ENCODE assay signal across 22 cellular contexts in genomic region chr4:140254656-140255299, GRCh38.
A peak's percentile ranks its signal among the peaks of the same experiment; 100 is the strongest.
DNase-seq lines count a peak whose midpoint lies in the region; ATAC-seq and TF ChIP-seq lines count a peak whose summit lies in the region.
"Had no signal": no experiment of that assay in that cellular context is flagged by ENCODE, and none has a peak within 500 bp of the region (broad histone marks: within the 10 kb centered on the region; RNA-seq: fewer than 3 reads in every experiment).

No MANE protein-coding gene starts in this region.

- no peak overlapping the region for H3K4me3 ChIP-seq in vagina
- no peak overlapping the region for H3K4me3 ChIP-seq in ascending aorta
- H3K4me3 ChIP-seq: spleen had no signal

- H3K27ac ChIP-seq in cingulate gyrus (ENCODE audit: low read depth, low read length) (peak overlapping the region; percentile 83), vagina (peak overlapping the region; percentile 96), ascending aorta (no peak overlapping the region)
- H3K27ac ChIP-seq: foreskin keratinocyte, HL-60, KMS-11, RWPE1, spleen had no signal

- TF ChIP-seq CTCF in natural killer cell (IDR thresholded peaks at IDR 0.05) (no peak), nephron progenitor cell (IDR thresholded peaks at IDR 0.05) (no peak), vagina (IDR thresholded peaks at IDR 0.05) (no peak), ascending aorta (IDR thresholded peaks at IDR 0.05) (no peak)

- DNase-seq in natural killer cell (no peak), nephron progenitor cell (no peak), vagina (ENCODE audit: extremely low spot score in 2 of 2) (no peak), posterior cingulate gyrus (no peak), ascending aorta (ENCODE audit: low spot score in 2 of 2) (no peak)
- no peak for DNase-seq in natural killer cell treated with Interleukin-12 subunit alpha and Interleukin-12 subunit beta and Interleukin-15 and Interleukin-18, amount 100 ng/mL, for 72 hours (ENCODE audit: low spot score)
- DNase-seq in activated CD8-positive, alpha-beta memory T cell treated with anti-CD3 and anti-CD28 coated beads, Interleukin-2, amount 10 ng/mL, durations not matched to agents 7 days and 5 days = no peak
- DNase-seq: activated CD8-positive, alpha-beta T cell treated with anti-CD3 and anti-CD28 coated beads, Interleukin-2, amount 10 ng/mL, durations not matched to agents 7 days and 5 days; activated T-cell treated with anti-CD3 and anti-CD28 coated beads, Interleukin-2, amount 50 U/mL, for 72 hours; DMS79; foreskin keratinocyte; NCI-H2227 treated with DMSO at 0.1 percent for 48 hours; spleen; stimulated activated naive CD4-positive, alpha-beta T cell; T-cell had no signal

- no peak for ATAC-seq in natural killer cell
- no peak for ATAC-seq in natural killer cell treated with Interleukin-12 subunit alpha and Interleukin-12 subunit beta and Interleukin-15 and Interleukin-18, amount 100 ng/mL, for 72 hours
- no peak for ATAC-seq in activated CD8-positive, alpha-beta memory T cell treated with anti-CD3 and anti-CD28 coated beads, Interleukin-2, amount 10 ng/mL, durations not matched to agents 7 days and 5 days
- ATAC-seq: activated CD8-positive, alpha-beta T cell treated with anti-CD3 and anti-CD28 coated beads, Interleukin-2, amount 10 ng/mL, durations not matched to agents 7 days and 5 days; activated T-cell treated with anti-CD3 and anti-CD28 coated beads, Interleukin-2, amount 50 U/mL, for 72 hours; foreskin keratinocyte; left lobe of liver; T-cell had no signal

- H3K27me3 ChIP-seq in vagina = no peaks in the 10 kb centered on the region
- no peaks in the 10 kb centered on the region for H3K27me3 ChIP-seq in ascending aorta
- H3K27me3 ChIP-seq: foreskin keratinocyte had no signal

- H3K9me3 Mint-ChIP-seq in natural killer cell = no peaks in the 10 kb centered on the region
- H3K9me3 Mint-ChIP-seq in natural killer cell treated with Interleukin-12 subunit alpha and Interleukin-12 subunit beta and Interleukin-15 and Interleukin-18, amount 100 ng/mL, for 72 hours = no peaks in the 10 kb centered on the region
- no peaks in the 10 kb centered on the region for H3K9me3 Mint-ChIP-seq in nephron progenitor cell
- H3K9me3 Mint-ChIP-seq in activated CD8-positive, alpha-beta memory T cell treated with anti-CD3 and anti-CD28 coated beads, Interleukin-2, amount 10 ng/mL, durations not matched to agents 7 days and 5 days (ENCODE audit: low read depth) = no peaks in the 10 kb centered on the region
- H3K9me3 Mint-ChIP-seq: activated T-cell treated with anti-CD3 and anti-CD28 coated beads, Interleukin-2, amount 50 U/mL, for 72 hours; central memory CD8-positive, alpha-beta T cell; T-cell had no signal

- CTCF ChIA-PET in activated CD8-positive, alpha-beta memory T cell treated with anti-CD3 and anti-CD28 coated beads, Interleukin-2, amount 10 ng/mL, durations not matched to agents 7 days and 5 days (lab: Charles Lee) = interaction anchor here (0.7 to 4.2 kb wide), 12 partner anchors 11 to 659 kb away, joined by 3 to 40 read pairs (median 3); partner anchors contain the start of gene MAML3

- H3K27ac Mint-ChIP-seq in natural killer cell = no peak overlapping the region
- H3K27ac Mint-ChIP-seq in natural killer cell treated with Interleukin-12 subunit alpha and Interleukin-12 subunit beta and Interleukin-15 and Interleukin-18, amount 100 ng/mL, for 72 hours = no peak overlapping the region
- H3K27ac Mint-ChIP-seq in nephron progenitor cell = peak overlapping the region; percentile 41
- H3K27ac Mint-ChIP-seq in activated CD8-positive, alpha-beta memory T cell treated with anti-CD3 and anti-CD28 coated beads, Interleukin-2, amount 10 ng/mL, durations not matched to agents 7 days and 5 days = no peak overlapping the region
- H3K27ac Mint-ChIP-seq: activated CD8-positive, alpha-beta T cell treated with anti-CD3 and anti-CD28 coated beads, Interleukin-2, amount 10 ng/mL, durations not matched to agents 7 days and 5 days; activated T-cell treated with anti-CD3 and anti-CD28 coated beads, Interleukin-2, amount 50 U/mL, for 72 hours; CD14-positive monocyte; T-cell had no signal

- H3K4me3 Mint-ChIP-seq in natural killer cell (peak overlapping the region; percentile 13), nephron progenitor cell (no peak overlapping the region)
- no peak overlapping the region for H3K4me3 Mint-ChIP-seq in natural killer cell treated with Interleukin-12 subunit alpha and Interleukin-12 subunit beta and Interleukin-15 and Interleukin-18, amount 100 ng/mL, for 72 hours
- H3K4me3 Mint-ChIP-seq in activated CD8-positive, alpha-beta memory T cell treated with anti-CD3 and anti-CD28 coated beads, Interleukin-2, amount 10 ng/mL, durations not matched to agents 7 days and 5 days = no peak overlapping the region
- H3K4me3 Mint-ChIP-seq: activated CD8-positive, alpha-beta T cell treated with anti-CD3 and anti-CD28 coated beads, Interleukin-2, amount 10 ng/mL, durations not matched to agents 7 days and 5 days; CD14-positive monocyte had no signal

- H3K4me1 Mint-ChIP-seq in natural killer cell = peaks cover 0 to 5% of the 10 kb centered on the region in 2 donors
- H3K4me1 Mint-ChIP-seq in natural killer cell treated with Interleukin-12 subunit alpha and Interleukin-12 subunit beta and Interleukin-15 and Interleukin-18, amount 100 ng/mL, for 72 hours (ENCODE audit: low read depth in 2 of 2) = peaks cover 9 to 12% of the 10 kb centered on the region in 2 donors
- peaks cover 64% of the 10 kb centered on the region for H3K4me1 Mint-ChIP-seq in nephron progenitor cell
- peaks cover 25% of the 10 kb centered on the region for H3K4me1 Mint-ChIP-seq in activated CD8-positive, alpha-beta memory T cell treated with anti-CD3 and anti-CD28 coated beads, Interleukin-2, amount 10 ng/mL, durations not matched to agents 7 days and 5 days

- H3K36me3 ChIP-seq in vagina (no peaks in the 10 kb centered on the region), ascending aorta (no peaks in the 10 kb centered on the region)
- H3K36me3 ChIP-seq: spleen had no signal

- H3K9me3 ChIP-seq in vagina (no peaks in the 10 kb centered on the region), ascending aorta (no peaks in the 10 kb centered on the region)
- H3K9me3 ChIP-seq: spleen had no signal

- TF ChIP-seq POLR2A in vagina (IDR thresholded peaks at IDR 0.05) = no peak

- H3K27me3 Mint-ChIP-seq in natural killer cell (ENCODE audit: low read depth in 2 of 2) (peaks cover 29 to 30% of the 10 kb centered on the region in 2 donors), nephron progenitor cell (ENCODE audit: low read depth, poor library complexity) (peaks cover 3% of the 10 kb centered on the region)
- peaks cover 25 to 49% of the 10 kb centered on the region in 2 donors for H3K27me3 Mint-ChIP-seq in natural killer cell treated with Interleukin-12 subunit alpha and Interleukin-12 subunit beta and Interleukin-15 and Interleukin-18, amount 100 ng/mL, for 72 hours
- peaks cover 28% of the 10 kb centered on the region for H3K27me3 Mint-ChIP-seq in activated CD8-positive, alpha-beta memory T cell treated with anti-CD3 and anti-CD28 coated beads, Interleukin-2, amount 10 ng/mL, durations not matched to agents 7 days and 5 days

- H3K4me1 ChIP-seq in vagina (peaks cover 24% of the 10 kb centered on the region), ascending aorta (peaks cover 3 to 4% of the 10 kb centered on the region in 2 donors)

- H3K36me3 Mint-ChIP-seq in natural killer cell (no peaks in the 10 kb centered on the region), nephron progenitor cell (ENCODE audit: low read depth) (no peaks in the 10 kb centered on the region)
- H3K36me3 Mint-ChIP-seq in natural killer cell treated with Interleukin-12 subunit alpha and Interleukin-12 subunit beta and Interleukin-15 and Interleukin-18, amount 100 ng/mL, for 72 hours = no peaks in the 10 kb centered on the region
- no peaks in the 10 kb centered on the region for H3K36me3 Mint-ChIP-seq in activated CD8-positive, alpha-beta memory T cell treated with anti-CD3 and anti-CD28 coated beads, Interleukin-2, amount 10 ng/mL, durations not matched to agents 7 days and 5 days
- H3K36me3 Mint-ChIP-seq: T-cell had no signal

- intact Hi-C loops in natural killer cell (cut with micrococcal nuclease) = loop anchor here (5.0 to 10.0 kb wide), 2 partner anchors 202 to 650 kb away; no protein-coding TSS in a partner anchor
- intact Hi-C loops in vagina (cut with DNase I) = no loop called here
- intact Hi-C loops in posterior cingulate gyrus (cut with DNase I) = loop anchor here (10.0 kb wide), 1 partner anchor 600 kb away; no protein-coding TSS in a partner anchor
- intact Hi-C loops in ascending aorta (cut with DNase I) = loop anchor here (5.0 kb wide), 1 partner anchor 207 kb away; no protein-coding TSS in a partner anchor

Comparison
In these comparisons a context has a peak if more than half of its experiments do, and no peak if none do; other contexts are left out.
1. H3K27ac ChIP-seq: peak in cingulate gyrus (single experiment) and vagina (single experiment); none in ascending aorta (0 of 2).